Comparison of ENCODE assay signal across 8 cellular contexts in genomic region chr5:178627259-178627598, GRCh38. TPM values are rescaled to one million over a fixed set of nuclear protein-coding genes. Genes with fewer than 3 reads are reported as not detected.
DNase-seq lines count a peak whose midpoint lies in the region; ATAC-seq and TF ChIP-seq lines count a peak whose summit lies in the region.

No MANE protein-coding gene starts in this region.

- peaks cover 15% of the 10 kb centered on the region; the same call in 1 of the 2 replicates for H3K4me1 ChIP-seq in iPS-20b (ENCODE audit: insufficient read depth, low read length)

- no peaks in the 10 kb centered on the region for H3K27me3 Mint-ChIP-seq in activated CD4-positive, alpha-beta T cell treated with anti-CD3 and anti-CD28 coated beads for 36 hours
- peaks cover under 1% of the 10 kb centered on the region for H3K27me3 Mint-ChIP-seq in activated CD8-positive, alpha-beta T cell treated with anti-CD3 and anti-CD28 coated beads for 36 hours

- H3K36me3 Mint-ChIP-seq in activated CD4-positive, alpha-beta T cell treated with anti-CD3 and anti-CD28 coated beads for 36 hours (ENCODE audit: low read depth): peaks cover 15% of the 10 kb centered on the region
- H3K36me3 Mint-ChIP-seq in activated CD8-positive, alpha-beta T cell treated with anti-CD3 and anti-CD28 coated beads for 36 hours (ENCODE audit: low read depth): peaks cover 13% of the 10 kb centered on the region

- H3K4me3 Mint-ChIP-seq in activated CD4-positive, alpha-beta T cell treated with anti-CD3 and anti-CD28 coated beads for 36 hours: peak overlapping the region; percentile 93
- H3K4me3 Mint-ChIP-seq in activated CD8-positive, alpha-beta T cell treated with anti-CD3 and anti-CD28 coated beads for 36 hours: peak overlapping the region; percentile 90

- POLR2A ChIA-PET in activated CD4-positive, alpha-beta T cell treated with anti-CD3 and anti-CD28 coated beads for 36 hours (lab: Charles Lee): no interaction called here
- POLR2A ChIA-PET in activated CD8-positive, alpha-beta T cell treated with anti-CD3 and anti-CD28 coated beads for 36 hours (lab: Charles Lee): interaction anchor here (1.4 kb wide), 1 partner anchor 104 kb away, joined by 3 read pairs; no protein-coding TSS in a partner anchor

- no peaks in the 10 kb centered on the region for H3K9me3 Mint-ChIP-seq in activated CD4-positive, alpha-beta T cell treated with anti-CD3 and anti-CD28 coated beads for 36 hours (ENCODE audit: low read depth)
- H3K9me3 Mint-ChIP-seq in activated CD8-positive, alpha-beta T cell treated with anti-CD3 and anti-CD28 coated beads for 36 hours: no peaks in the 10 kb centered on the region

- H3K27me3 ChIP-seq in iPS-20b (ENCODE audit: insufficient read depth, low read length): peaks cover 22% of the 10 kb centered on the region; the same call in 1 of the 2 replicates

- intact Hi-C loops in activated CD4-positive, alpha-beta T cell treated with anti-CD3 and anti-CD28 coated beads for 36 hours (cut with DNase I, micrococcal nuclease): loop anchor here (1.0 to 10.0 kb wide), 13 partner anchors 103 to 1108 kb away; partner anchors contain the start of genes ZNF879 (in 2 of the 2), CANX (in 1 of the 2), HNRNPAB (in 1 of the 2) and HNRNPH1 (in 1 of the 2)
- intact Hi-C loops in activated CD8-positive, alpha-beta T cell treated with anti-CD3 and anti-CD28 coated beads for 36 hours (cut with micrococcal nuclease): loop anchor here (10.0 kb wide), 1 partner anchor 108 kb away; the partner anchor contains the start of gene ZNF354A

- H3K27ac ChIP-seq in iPS-20b (ENCODE audit: low read length) (no peak overlapping the region), substantia nigra (ENCODE audit: low read depth, low read length, poor library complexity, severe bottlenecking) (peak overlapping the region; percentile 63)

- no peaks in the 10 kb centered on the region for H3K9me3 ChIP-seq in iPS-20b (ENCODE audit: insufficient read depth, low read depth, low read length)

- peak overlapping the region; percentile 31 for H3K27ac Mint-ChIP-seq in activated CD4-positive, alpha-beta T cell treated with anti-CD3 and anti-CD28 coated beads for 36 hours
- peak overlapping the region; percentile 61 for H3K27ac Mint-ChIP-seq in activated CD8-positive, alpha-beta T cell treated with anti-CD3 and anti-CD28 coated beads for 36 hours

- peaks cover 10% of the 10 kb centered on the region; the same call in 1 of the 2 replicates for H3K36me3 ChIP-seq in iPS-20b (ENCODE audit: insufficient read depth, low read depth, low read length)

- H3K4me1 Mint-ChIP-seq in activated CD4-positive, alpha-beta T cell treated with anti-CD3 and anti-CD28 coated beads for 36 hours: peaks cover 23% of the 10 kb centered on the region
- peaks cover 28% of the 10 kb centered on the region for H3K4me1 Mint-ChIP-seq in activated CD8-positive, alpha-beta T cell treated with anti-CD3 and anti-CD28 coated beads for 36 hours (ENCODE audit: low read depth)

- H3K9ac ChIP-seq in iPS-20b (ENCODE audit: low read depth, low read length): no peak overlapping the region

- CTCF ChIA-PET in activated CD4-positive, alpha-beta T cell treated with anti-CD3 and anti-CD28 coated beads for 36 hours (lab: Charles Lee): no interaction called here
- CTCF ChIA-PET in activated CD8-positive, alpha-beta T cell treated with anti-CD3 and anti-CD28 coated beads for 36 hours (lab: Charles Lee): interaction anchor here (2.9 kb wide), 1 partner anchor 104 kb away, joined by 10 read pairs; the partner anchor contains the start of gene ZNF354A

- TF ChIP-seq CTCF in activated CD8-positive, alpha-beta T cell treated with anti-CD3 and anti-CD28 coated beads for 36 hours (IDR thresholded peaks at IDR 0.05): no peak
- TF ChIP-seq CTCF in GM10266 (IDR thresholded peaks at IDR 0.05; ENCODE audit: control insufficient read depth, insufficient read depth, low read depth, missing control alignments): no peak

- DNase-seq in activated CD4-positive, alpha-beta T cell treated with anti-CD3 and anti-CD28 coated beads for 36 hours: no peak
- DNase-seq in activated CD4-positive, alpha-beta T cell treated with anti-CD3 and anti-CD28 coated beads, Interleukin-2, amount 50 U/mL, for 1 hour: no peak
- DNase-seq in activated CD8-positive, alpha-beta T cell treated with anti-CD3 and anti-CD28 coated beads for 36 hours: no peak
- no peak for DNase-seq in substantia nigra (lab: John Stamatoyannopoulos, UW)
- no peak for DNase-seq in GM10266 (ENCODE audit: extremely low spot score)

- H3K4me3 ChIP-seq in iPS-20b (ENCODE audit: low read length): peak overlapping the region; percentile 61; the same call in 1 of the 2 replicates

- ATAC-seq in activated CD4-positive, alpha-beta T cell treated with anti-CD3 and anti-CD28 coated beads for 36 hours: no peak
- no peak for ATAC-seq in activated CD8-positive, alpha-beta T cell treated with anti-CD3 and anti-CD28 coated beads for 36 hours
- no peak for ATAC-seq in HG02970 (IDR thresholded peaks at IDR 0.05; ENCODE audit: low FRiP score, unreplicated experiment)
- ATAC-seq in HG03039 (IDR thresholded peaks at IDR 0.05; ENCODE audit: unreplicated experiment): no peak

RNA-seq across cellular contexts. Expression of gene CLK4, which starts 0.4 kb away (rescaled TPM):
- 10 to 100 TPM; 21.2 to 22.6 TPM for total RNA-seq in activated CD4-positive, alpha-beta T cell treated with anti-CD3 and anti-CD28 coated beads for 36 hours
- 10 to 100 TPM; 21.1 to 24.2 TPM for total RNA-seq in activated CD8-positive, alpha-beta T cell treated with anti-CD3 and anti-CD28 coated beads for 36 hours

RNA-seq across cellular contexts. Expression of gene COL23A1, which starts 37.0 kb away (rescaled TPM):
- total RNA-seq in activated CD4-positive, alpha-beta T cell treated with anti-CD3 and anti-CD28 coated beads for 36 hours: not detected
- under 1 TPM in 1 of 2 experiments, not detected in 1; 0.11 TPM for total RNA-seq in activated CD8-positive, alpha-beta T cell treated with anti-CD3 and anti-CD28 coated beads for 36 hours
